Comparison of ENCODE assay signal across 24 cellular contexts in the genomic region with DNA sequence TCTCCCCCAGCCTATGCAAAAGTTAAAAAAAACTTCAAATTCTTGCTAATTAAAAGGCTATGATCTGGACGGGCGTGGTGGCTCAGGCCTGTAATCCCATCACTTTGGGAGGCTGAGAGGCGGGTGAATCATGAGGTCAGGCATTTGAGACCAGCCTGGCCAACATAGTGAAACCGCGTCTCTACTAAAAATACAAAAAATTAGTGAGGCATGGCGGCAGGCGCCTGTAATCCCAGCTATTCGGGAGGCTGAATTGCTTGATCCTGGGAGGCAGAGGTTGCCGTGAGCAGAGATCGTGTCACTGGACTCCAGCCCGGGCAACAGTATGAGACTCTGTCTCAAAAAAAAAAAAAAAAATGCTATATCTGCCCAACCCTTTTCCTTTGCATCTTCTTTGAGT.
A peak's percentile ranks its signal among the peaks of the same experiment; 100 is the strongest.
DNase-seq lines count a peak whose midpoint lies in the region; ATAC-seq, FAIRE-seq and TF ChIP-seq lines count a peak whose summit lies in the region.
"Had no signal": no experiment of that assay in that cellular context is flagged by ENCODE, and none has a peak within 500 bp of the region (broad histone marks: within the 10 kb centered on the region; RNA-seq: fewer than 3 reads in every experiment).

No MANE protein-coding gene starts in this region.

- H3K36me3 ChIP-seq in Karpas-422 (ENCODE audit: insufficient read depth, low read length) (peaks cover 16% of the 10 kb centered on the region), kidney epithelial cell (ENCODE audit: control insufficient read depth, insufficient read depth, low read length) (no peaks in the 10 kb centered on the region)
- H3K36me3 ChIP-seq: Peyer's patch, SJSA1 had no signal

- no peak overlapping the region for H2AFZ ChIP-seq in Karpas-422 (ENCODE audit: low read length)

- no peaks in the 10 kb centered on the region for H3K9me3 ChIP-seq in Karpas-422 (ENCODE audit: low read length)
- H3K9me3 ChIP-seq: Peyer's patch, SJSA1 had no signal

- H3K9me2 ChIP-seq in Karpas-422 (replicated peaks; ENCODE audit: insufficient read depth, low read length), result no peaks in the 10 kb centered on the region

- peaks cover 41% of the 10 kb centered on the region for H3K79me2 ChIP-seq in Karpas-422 (ENCODE audit: low read length)

- H3K9me3 Mint-ChIP-seq in activated CD4-positive, alpha-beta memory T cell treated with anti-CD3 and anti-CD28 coated beads, Interleukin-2, amount 10 ng/mL, durations not matched to agents 7 days and 5 days, result peaks cover 14% of the 10 kb centered on the region
- H3K9me3 Mint-ChIP-seq: H9 had no signal

- ATAC-seq in GM21423 (IDR thresholded peaks at IDR 0.05; ENCODE audit: unreplicated experiment) (no peak), esophagus mucosa (no peak)
- ATAC-seq: GM12878 had no signal

- DNase-seq in Karpas-422 (peak; percentile 94), RCC 7860 (ENCODE audit: low spot score) (peak; percentile 40), kidney epithelial cell (ENCODE audit: low read depth) (peak; percentile 25), globus pallidus (ENCODE audit: low spot score) (no peak)
- DNase-seq in activated CD4-positive, alpha-beta memory T cell treated with anti-CD3 and anti-CD28 coated beads, Interleukin-2, amount 10 ng/mL, durations not matched to agents 7 days and 5 days, result no peak
- DNase-seq: CD4-positive, alpha-beta T cell; COR-L47; DMS 273 treated with DMSO at 0.1 percent for 48 hours; DMS79 treated with DMSO at 0.1 percent for 48 hours; H9; HFFc6; NCI-H1048; NCI-H1417 treated with DMSO at 0.1 percent for 48 hours; NCI-H187; NCI-H2107; NCI-H446 treated with DMSO at 0.1 percent for 48 hours; NCI-H526 treated with DMSO at 0.1 percent for 48 hours; NK-92 treated with Interleukin-12 subunit alpha and Interleukin-12 subunit beta, amount 100 ng/mL, for 24 hours; Peyer's patch had no signal

- H3K27me3 Mint-ChIP-seq in activated CD4-positive, alpha-beta memory T cell treated with anti-CD3 and anti-CD28 coated beads, Interleukin-2, amount 10 ng/mL, durations not matched to agents 7 days and 5 days, result no peaks in the 10 kb centered on the region
- H3K27me3 Mint-ChIP-seq: CD4-positive, alpha-beta T cell had no signal

- peak overlapping the region; percentile 99 for H3K27ac ChIP-seq in Karpas-422 (ENCODE audit: low read length)
- H3K27ac ChIP-seq: Peyer's patch, SJSA1 had no signal

- H4K20me1 ChIP-seq in Karpas-422 (ENCODE audit: insufficient read depth, low read depth, low read length), result no peaks in the 10 kb centered on the region

- no peak overlapping the region for H3K4me3 Mint-ChIP-seq in activated CD4-positive, alpha-beta memory T cell treated with anti-CD3 and anti-CD28 coated beads, Interleukin-2, amount 10 ng/mL, durations not matched to agents 7 days and 5 days
- H3K4me3 Mint-ChIP-seq: CD4-positive, alpha-beta T cell; H9; HFFc6 had no signal

- POLR2A ChIA-PET in activated CD4-positive, alpha-beta memory T cell treated with anti-CD3 and anti-CD28 coated beads, Interleukin-2, amount 10 ng/mL, durations not matched to agents 7 days and 5 days (lab: Charles Lee), result no interaction called here

- H3K4me1 ChIP-seq in Karpas-422 (ENCODE audit: low read length), result peaks cover 100% of the 10 kb centered on the region
- H3K4me1 ChIP-seq: Peyer's patch, SJSA1 had no signal

- CTCF ChIA-PET in activated CD4-positive, alpha-beta memory T cell treated with anti-CD3 and anti-CD28 coated beads, Interleukin-2, amount 10 ng/mL, durations not matched to agents 7 days and 5 days (lab: Charles Lee), result no interaction called here

- H3K9ac ChIP-seq in Karpas-422 (ENCODE audit: low read length), result peak overlapping the region; percentile 76

- no peaks in the 10 kb centered on the region for H3K36me3 Mint-ChIP-seq in activated CD4-positive, alpha-beta memory T cell treated with anti-CD3 and anti-CD28 coated beads, Interleukin-2, amount 10 ng/mL, durations not matched to agents 7 days and 5 days (ENCODE audit: low read depth)

- H3K4me3 ChIP-seq in Karpas-422 (ENCODE audit: low read length), result peak overlapping the region; percentile 39; the same call in 1 of the 2 replicates
- H3K4me3 ChIP-seq in kidney epithelial cell (ENCODE audit: low read depth, low read length), result no peak overlapping the region
- H3K4me3 ChIP-seq: GM12878, Peyer's patch, SJSA1 had no signal

- TF ChIP-seq CTCF in kidney epithelial cell (IDR thresholded peaks at IDR 0.05; ENCODE audit: insufficient read depth, low read length, poor library complexity, severe bottlenecking), result no peak

- H3K27me3 ChIP-seq in Karpas-422 (ENCODE audit: low read length) (no peaks in the 10 kb centered on the region), kidney epithelial cell (ENCODE audit: control insufficient read depth, insufficient read depth, low read length) (no peaks in the 10 kb centered on the region)
- H3K27me3 ChIP-seq: Peyer's patch, SJSA1 had no signal

- H3K4me1 Mint-ChIP-seq in activated CD4-positive, alpha-beta memory T cell treated with anti-CD3 and anti-CD28 coated beads, Interleukin-2, amount 10 ng/mL, durations not matched to agents 7 days and 5 days, result no peaks in the 10 kb centered on the region
- H3K4me1 Mint-ChIP-seq: H9 had no signal

- FAIRE-seq in RCC 7860 (lab: Jason Lieb, UNC), result peak; percentile 53
- FAIRE-seq: GM12878, HTR-8/SVneo had no signal

- H3K4me2 ChIP-seq in Karpas-422 (ENCODE audit: low read depth, low read length, poor library complexity, severe bottlenecking), result peak overlapping the region; percentile 73

- H3K27ac Mint-ChIP-seq in activated CD4-positive, alpha-beta memory T cell treated with anti-CD3 and anti-CD28 coated beads, Interleukin-2, amount 10 ng/mL, durations not matched to agents 7 days and 5 days, result no peak overlapping the region
- H3K27ac Mint-ChIP-seq: CD4-positive, alpha-beta T cell; H9; HFFc6 had no signal

Comparison
In these comparisons a context has a peak if more than half of its experiments do, and no peak if none do; other contexts are left out.
1. DNase-seq: peak in Karpas-422 (single experiment), RCC 7860 (single experiment) and kidney epithelial cell (single experiment); none in activated CD4-positive, alpha-beta memory T cell treated with anti-CD3 and anti-CD28 coated beads, Interleukin-2, amount 10 ng/mL, durations not matched to agents 7 days and 5 days (single experiment) and globus pallidus (single experiment).